7 cellular contexts compared by ENCODE assay signal in genomic region chr7:45001138-45001694, GRCh38. TPM values are rescaled to one million over a fixed set of nuclear protein-coding genes. Genes with fewer than 3 reads are reported as not detected.
DNase-seq lines count a peak whose midpoint lies in the region; ATAC-seq, FAIRE-seq and TF ChIP-seq lines count a peak whose summit lies in the region.

No MANE protein-coding gene starts in this region.

- no peak for TF ChIP-seq CTCF in OCI-LY3 (IDR thresholded peaks at IDR 0.05; ENCODE audit: low read depth, low read length)

- no peaks in the 10 kb centered on the region; the same call in 1 of the 2 replicates for H3K36me3 ChIP-seq in HAP-1 (replicated peaks)
- no peaks in the 10 kb centered on the region for H3K36me3 ChIP-seq in OCI-LY3 (replicated peaks; ENCODE audit: low read depth, low read length)

- H3K4me2 ChIP-seq in OCI-LY3 (ENCODE audit: low read length) = peak overlapping the region; percentile 80

- H3K27ac ChIP-seq in OCI-LY3 (ENCODE audit: low read length) = no peak overlapping the region

- no peak for ATAC-seq in HG03442 (IDR thresholded peaks at IDR 0.05; ENCODE audit: unreplicated experiment)

- peak overlapping the region; percentile 46 for H3K4me3 ChIP-seq in HAP-1
- H3K4me3 ChIP-seq in OCI-LY3 (ENCODE audit: low read length) = peak overlapping the region; percentile 96
- H3K4me3 ChIP-seq in iPS-11a (ENCODE audit: low read depth, low read length) = peak overlapping the region; percentile 49

- peak overlapping the region; percentile 71 for H3K9ac ChIP-seq in OCI-LY3 (ENCODE audit: low read length)

- H2AFZ ChIP-seq in OCI-LY3 (ENCODE audit: low read depth, low read length) = no peak overlapping the region

- H3K27me3 ChIP-seq in HAP-1 (ENCODE audit: low read depth) (no peaks in the 10 kb centered on the region), OCI-LY3 (ENCODE audit: low read depth, low read length) (no peaks in the 10 kb centered on the region)

- in situ Hi-C loops in HAP-1 (cut with MboI; ENCODE audit: low sequenced_read_pairs) = no loop called here

- peaks cover 10% of the 10 kb centered on the region for H3K4me1 ChIP-seq in HAP-1
- peaks cover 15% of the 10 kb centered on the region for H3K4me1 ChIP-seq in OCI-LY3 (ENCODE audit: low read length)

- H3K79me2 ChIP-seq in OCI-LY3 (ENCODE audit: low read length) = peaks cover 37% of the 10 kb centered on the region

- peak; percentile 67 for FAIRE-seq in GM12892 (lab: Jason Lieb, UNC)

- peak; percentile 55 for TF ChIP-seq POLR2A in GM12892 (IDR thresholded peaks at IDR 0.05; ENCODE audit: low read depth, low read length)

- no peak for DNase-seq in GM12892 (ENCODE audit: insufficient read length)
- no peak for DNase-seq in HAP-1 (ENCODE audit: low spot score in 2 of 2)
- DNase-seq in activated naive CD4-positive, alpha-beta T cell treated with Interleukin-2 at 50 U/mL for 16 hours = peak; percentile 72
- DNase-seq in stimulated activated CD4-positive, alpha-beta T cell treated with anti-CD3 and anti-CD28 coated beads, Interleukin-4, amount 100 ng/mL, for 24 hours = peak; percentile 78

- H3K9me3 ChIP-seq in HAP-1 = no peaks in the 10 kb centered on the region
- H3K9me3 ChIP-seq in OCI-LY3 (ENCODE audit: insufficient read depth, low read length) = no peaks in the 10 kb centered on the region

- H4K20me1 ChIP-seq in OCI-LY3 (ENCODE audit: insufficient read depth, low read length) = peaks cover 23% of the 10 kb centered on the region

RNA-seq across cellular contexts. Expression of gene CCM2, which starts 1.2 kb away (rescaled TPM):
- polyA plus RNA-seq in GM12892 (2012; ENCODE audit: missing spikeins) = 37.2 TPM

RNA-seq across cellular contexts. Expression of gene MYO1G, which starts 22.4 kb away (rescaled TPM):
- polyA plus RNA-seq in GM12892 (2012; ENCODE audit: missing spikeins) = 137 TPM

Comparison
In these comparisons a context has a peak if more than half of its experiments do, and no peak if none do; other contexts are left out.
1. DNase-seq: peak in activated naive CD4-positive, alpha-beta T cell treated with Interleukin-2 at 50 U/mL for 16 hours (single experiment) and stimulated activated CD4-positive, alpha-beta T cell treated with anti-CD3 and anti-CD28 coated beads, Interleukin-4, amount 100 ng/mL, for 24 hours (single experiment); none in GM12892 (single experiment) and HAP-1 (0 of 2).
2. H3K4me3 ChIP-seq: peak in every context shown above with its lines; median percentile 96 in OCI-LY3; 49 in iPS-11a; 46 in HAP-1.